Comparison of ENCODE assay signal across 18 cellular contexts in the genomic region with DNA sequence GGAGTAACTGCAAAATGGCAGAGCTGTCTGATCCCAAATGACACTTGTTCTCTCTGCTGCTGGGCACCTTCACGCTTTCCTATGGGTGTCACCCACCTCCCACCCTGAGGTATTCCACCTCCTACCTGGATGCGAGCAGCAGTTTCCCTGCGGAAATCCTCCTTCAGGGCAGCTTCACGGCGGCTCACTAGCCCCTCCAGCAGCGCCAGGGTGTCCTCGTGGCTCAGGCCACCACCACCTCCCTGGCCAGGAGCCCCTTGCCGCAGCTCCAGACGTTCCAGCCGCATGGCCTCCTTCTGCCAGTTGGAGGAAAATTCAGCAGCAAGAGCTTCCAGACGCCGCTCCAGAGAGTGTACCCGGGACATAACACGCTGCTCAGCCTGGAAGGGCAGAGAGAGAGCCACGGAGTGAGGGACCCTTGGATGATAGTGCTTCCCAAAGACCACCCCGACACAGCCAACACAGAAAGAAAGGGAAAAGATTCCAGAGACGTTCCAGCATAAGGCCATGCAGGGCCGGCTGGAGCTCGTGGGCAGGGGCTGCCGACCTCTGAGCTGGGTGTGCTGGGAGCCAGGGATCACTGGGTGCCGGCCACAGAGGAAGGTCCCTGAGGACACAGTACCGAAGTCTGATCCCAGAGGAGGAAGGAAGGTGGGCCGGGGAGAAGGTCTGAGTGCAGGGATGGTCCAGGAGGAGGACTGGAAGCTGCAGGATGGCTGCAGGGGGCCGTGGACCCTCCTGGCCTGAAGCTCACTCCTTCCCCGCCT. TPM values are rescaled to one million over a fixed set of nuclear protein-coding genes. Genes with fewer than 3 reads are reported as not detected.
DNase-seq lines count a peak whose midpoint lies in the region; ATAC-seq and TF ChIP-seq lines count a peak whose summit lies in the region.
"Had no signal": no experiment of that assay in that cellular context is flagged by ENCODE, and none has a peak within 500 bp of the region (broad histone marks: within the 10 kb centered on the region; RNA-seq: fewer than 3 reads in every experiment).

No MANE protein-coding gene starts in this region.

- no peak for ATAC-seq in naive thymus-derived CD8-positive, alpha-beta T cell

- peaks cover 32% of the 10 kb centered on the region for H3F3A ChIP-seq in MM.1S (ENCODE audit: insufficient read depth, low read length)
- peaks cover 37% of the 10 kb centered on the region; the same call in 1 of the 2 replicates for H3F3A ChIP-seq in PC-9 (ENCODE audit: insufficient read depth, low read depth)

- TF ChIP-seq CTCF in Calu3 (IDR thresholded peaks at IDR 0.05; ENCODE audit: unreplicated experiment) (no peak), MM.1S (IDR thresholded peaks at IDR 0.05; ENCODE audit: low read length) (no peak), PC-9 (conservative IDR thresholded peaks at IDR 0.05) (no peak)

- H3K36me3 ChIP-seq in BLaER1 treated with 17β-estradiol and CSF1 and Interleukin-3, amounts not matched to agents 10 nM and 100 nM = peaks cover 100% of the 10 kb centered on the region in 11 experiments
- peaks cover 34% of the 10 kb centered on the region for H3K36me3 ChIP-seq in MM.1S (replicated peaks; ENCODE audit: insufficient read depth, low read length)
- H3K36me3 ChIP-seq in PC-9 (ENCODE audit: low read depth) = peaks cover 40% of the 10 kb centered on the region

- H3K36me3 Mint-ChIP-seq in Calu3 (ENCODE audit: insufficient read depth, unreplicated experiment) = peaks cover 72% of the 10 kb centered on the region
- peaks cover 5 to 100% (median 26%) of the 10 kb centered on the region in 3 donors for H3K36me3 Mint-ChIP-seq in naive thymus-derived CD8-positive, alpha-beta T cell

- POLR2A ChIA-PET in naive thymus-derived CD8-positive, alpha-beta T cell (lab: Charles Lee) = interaction anchor here (0.9 to 37.2 kb wide), 4 partner anchors 3 to 60 kb away, joined by 3 to 1495 read pairs (median 749); partner anchors contain the start of genes SUN2 and TOMM22
- POLR2A ChIA-PET in PC-9 (lab: Charles Lee; ENCODE audit: unreplicated experiment) = no interaction called here

- peak overlapping the region; percentile 30 for H3K4me3 Mint-ChIP-seq in Calu3 (ENCODE audit: low read depth, unreplicated experiment)
- H3K4me3 Mint-ChIP-seq in naive thymus-derived CD8-positive, alpha-beta T cell = peak overlapping the region in 1 of 10 donors; percentile 30
- H3K4me3 Mint-ChIP-seq: immature natural killer cell had no signal

- peaks cover 0 to 51% (median 45%) of the 10 kb centered on the region in 10 experiments; a peak in 19 of 20 replicates for H3K4me1 ChIP-seq in BLaER1 treated with 17β-estradiol and CSF1 and Interleukin-3, amounts not matched to agents 10 nM and 100 nM
- H3K4me1 ChIP-seq in MM.1S (ENCODE audit: low read length) = no peaks in the 10 kb centered on the region
- H3K4me1 ChIP-seq in PC-9 (replicated peaks; ENCODE audit: insufficient read depth) = no peaks in the 10 kb centered on the region

- no peak overlapping the region for H2AFZ ChIP-seq in MM.1S (ENCODE audit: low read length)
- H2AFZ ChIP-seq in PC-9 = no peak overlapping the region

- DNase-seq in Calu3 = no peak
- no peak for DNase-seq in naive thymus-derived CD8-positive, alpha-beta T cell
- DNase-seq in T-helper 2 cell = no peak
- no peak for DNase-seq in MM.1S
- no peak for DNase-seq in PC-9
- DNase-seq: activated CD4-positive, alpha-beta T cell treated with anti-CD3 and anti-CD28 coated beads, Interleukin-2, amount 50 U/mL, for 1 hour; activated CD8-positive, alpha-beta memory T cell treated with anti-CD3 and anti-CD28 coated beads, Interleukin-2, amount 50 U/mL, for 4 hours; aorta; DMS79 treated with DMSO at 0.1 percent for 48 hours; immature natural killer cell; midbrain; NCI-H1048; NCI-H2081; SHP77 treated with DMSO at 0.1 percent for 48 hours had no signal

- no peaks in the 10 kb centered on the region for H3K27me3 ChIP-seq in BLaER1 treated with 17β-estradiol and CSF1 and Interleukin-3, amounts not matched to agents 10 nM and 100 nM
- no peaks in the 10 kb centered on the region for H3K27me3 ChIP-seq in MM.1S (replicated peaks; ENCODE audit: insufficient read depth, low read length)
- H3K27me3 ChIP-seq in PC-9 (ENCODE audit: insufficient read depth, low read depth) = no peaks in the 10 kb centered on the region

- CTCF ChIA-PET in Calu3 (lab: Charles Lee) = interaction anchor here (0.9 kb wide), 1 partner anchor 18 kb away, joined by 3 read pairs; no protein-coding TSS in a partner anchor
- CTCF ChIA-PET in PC-9 (lab: Charles Lee) = no interaction called here

- H3K4me1 Mint-ChIP-seq in Calu3 (ENCODE audit: low read depth, unreplicated experiment) = no peaks in the 10 kb centered on the region
- peaks cover 18 to 81% (median 43%) of the 10 kb centered on the region in 4 donors for H3K4me1 Mint-ChIP-seq in naive thymus-derived CD8-positive, alpha-beta T cell

- H3K9ac ChIP-seq in BLaER1 treated with 17β-estradiol and CSF1 and Interleukin-3, amounts not matched to agents 10 nM and 100 nM = peak overlapping the region in 7 of 11 experiments; percentile 3 to 49 (median 24); a peak in 5 of 22 replicates
- H3K9ac ChIP-seq in MM.1S (ENCODE audit: low read length) = no peak overlapping the region

- H3K27me3 Mint-ChIP-seq in Calu3 (ENCODE audit: unreplicated experiment) = no peaks in the 10 kb centered on the region
- no peaks in the 10 kb centered on the region for H3K27me3 Mint-ChIP-seq in naive thymus-derived CD8-positive, alpha-beta T cell

- H3K79me2 ChIP-seq in MM.1S (ENCODE audit: low read length) (peaks cover 63% of the 10 kb centered on the region), PC-9 (ENCODE audit: low read depth) (no peaks in the 10 kb centered on the region)

- H3K9me3 Mint-ChIP-seq in Calu3 (ENCODE audit: low read depth, unreplicated experiment) = no peaks in the 10 kb centered on the region
- H3K9me3 Mint-ChIP-seq in naive thymus-derived CD8-positive, alpha-beta T cell = no peaks in the 10 kb centered on the region
- H3K9me3 Mint-ChIP-seq: immature natural killer cell had no signal

- H3K4me2 ChIP-seq in BLaER1 treated with 17β-estradiol and CSF1 and Interleukin-3, amounts not matched to agents 10 nM and 100 nM = no peak overlapping the region
- H3K4me2 ChIP-seq in MM.1S (ENCODE audit: low read depth, low read length) = no peak overlapping the region
- no peak overlapping the region for H3K4me2 ChIP-seq in PC-9

- H3K27ac Mint-ChIP-seq in Calu3 (ENCODE audit: unreplicated experiment) = peak overlapping the region; percentile 60
- peak overlapping the region in 9 of 10 donors; percentile 20 to 89 (median 76) for H3K27ac Mint-ChIP-seq in naive thymus-derived CD8-positive, alpha-beta T cell

- no peaks in the 10 kb centered on the region for H3K9me2 ChIP-seq in MM.1S (replicated peaks; ENCODE audit: insufficient read depth, low read length)
- no peaks in the 10 kb centered on the region for H3K9me2 ChIP-seq in PC-9 (ENCODE audit: insufficient read depth)

- peak overlapping the region in 4 of 11 experiments; percentile 6 to 32 (median 22); a peak in 3 of 22 replicates for H3K27ac ChIP-seq in BLaER1 treated with 17β-estradiol and CSF1 and Interleukin-3, amounts not matched to agents 10 nM and 100 nM
- H3K27ac ChIP-seq in angular gyrus (ENCODE audit: low read depth, low read length) (peak overlapping the region; percentile 42), MM.1S (ENCODE audit: low read length) (no peak overlapping the region), PC-9 (no peak overlapping the region)
- H3K27ac ChIP-seq: epithelial cell of prostate had no signal

- no peaks in the 10 kb centered on the region for H3K9me3 ChIP-seq in BLaER1 treated with 17β-estradiol and CSF1 and Interleukin-3, amounts not matched to agents 10 nM and 100 nM (replicated peaks in 1 of 11)
- H3K9me3 ChIP-seq in MM.1S (replicated peaks; ENCODE audit: insufficient read depth, low read length) = no peaks in the 10 kb centered on the region
- no peaks in the 10 kb centered on the region for H3K9me3 ChIP-seq in PC-9 (ENCODE audit: insufficient read depth, low read depth)
- H3K9me3 ChIP-seq: thoracic aorta had no signal

- peaks cover 72 to 100% (median 98%) of the 10 kb centered on the region in 11 experiments for H4K20me1 ChIP-seq in BLaER1 treated with 17β-estradiol and CSF1 and Interleukin-3, amounts not matched to agents 10 nM and 100 nM
- H4K20me1 ChIP-seq in MM.1S (ENCODE audit: insufficient read depth, low read length) (no peaks in the 10 kb centered on the region), PC-9 (ENCODE audit: insufficient read depth) (no peaks in the 10 kb centered on the region; the same call in 1 of the 2 replicates)

- no TSS peak for BruUV-seq in Calu3 (replicated peaks; lab: Mats Ljungman, UMichigan)
- no TSS peak for BruUV-seq in PC-9 (replicated peaks; lab: Mats Ljungman, UMichigan)

- no peak overlapping the region for H3K4me3 ChIP-seq in BLaER1 treated with 17β-estradiol and CSF1 and Interleukin-3, amounts not matched to agents 10 nM and 100 nM
- H3K4me3 ChIP-seq in MM.1S (ENCODE audit: low read length) (no peak overlapping the region), PC-9 (no peak overlapping the region)
- H3K4me3 ChIP-seq: thoracic aorta had no signal

- intact Hi-C loops in Calu3 (cut with micrococcal nuclease; ENCODE audit: unreplicated experiment) (no loop called here), PC-9 (cut with micrococcal nuclease; ENCODE audit: unreplicated experiment) (no loop called here)

RNA-seq across cellular contexts. Expression of gene SUN2, which starts 13.4 kb away (rescaled TPM):
- total RNA-seq in Calu3 (2022) (50.7 and 66.3 TPM in 2 replicates), PC-9 (2021) (169 and 220 TPM in 2 replicates)
- total RNA-seq in naive thymus-derived CD8-positive, alpha-beta T cell = 1,000 to 10,000 TPM; 1,061 to 1,073 TPM
- 100 to 1,000 TPM; 491 to 802 (median 518) TPM for polyA plus RNA-seq in naive thymus-derived CD8-positive, alpha-beta T cell

RNA-seq across cellular contexts. Expression of gene GTPBP1, which starts 36.6 kb away (rescaled TPM):
- total RNA-seq in Calu3 (2022) = 79.1 and 91.4 TPM in 2 replicates
- 10 to 100 TPM; 64.6 to 73.3 TPM for total RNA-seq in naive thymus-derived CD8-positive, alpha-beta T cell
- 10 to 100 TPM; 17.2 to 29.3 (median 22.6) TPM for polyA plus RNA-seq in naive thymus-derived CD8-positive, alpha-beta T cell
- 79.3 and 94.7 TPM in 2 replicates for total RNA-seq in PC-9 (2021)

RNA-seq across cellular contexts. Expression of gene JOSD1, which starts 41.6 kb away (rescaled TPM):
- total RNA-seq in Calu3 (2022) (58.5 and 70.0 TPM in 2 replicates), PC-9 (2021) (102 and 110 TPM in 2 replicates)
- 10 to 100 TPM; 50.5 to 52.6 TPM for total RNA-seq in naive thymus-derived CD8-positive, alpha-beta T cell
- 1 to 10 TPM; 6.7 to 8.2 (median 7.8) TPM for polyA plus RNA-seq in naive thymus-derived CD8-positive, alpha-beta T cell

RNA-seq across cellular contexts. Expression of gene DNAL4, which starts 51.6 kb away (rescaled TPM):
- total RNA-seq in Calu3 (2022) = 14.7 and 15.6 TPM in 2 replicates
- total RNA-seq in naive thymus-derived CD8-positive, alpha-beta T cell = 10 to 100 TPM in 1 of 2 experiments, 1 to 10 TPM in 1; 9.3 to 11.5 TPM
- 10 to 100 TPM; 11.2 to 14.7 (median 13.1) TPM for polyA plus RNA-seq in naive thymus-derived CD8-positive, alpha-beta T cell
- 50.3 and 53.0 TPM in 2 replicates for total RNA-seq in PC-9 (2021)
